In genomic region chr14:34018125-34018524, GRCh38 we compare ENCODE assay signal across 11 cellular contexts.
DNase-seq lines count a peak whose midpoint lies in the region; ATAC-seq, FAIRE-seq and TF ChIP-seq lines count a peak whose summit lies in the region.
"Had no signal": no experiment of that assay in that cellular context is flagged by ENCODE, and none has a peak within 500 bp of the region (broad histone marks: within the 10 kb centered on the region; RNA-seq: fewer than 3 reads in every experiment).

No MANE protein-coding gene starts in this region.

- peaks cover 28% of the 10 kb centered on the region for H3K4me1 ChIP-seq in GM23338 (ENCODE audit: insufficient read depth)
- H3K4me1 ChIP-seq in esophagus squamous epithelium: no peaks in the 10 kb centered on the region
- H3K4me1 ChIP-seq in upper lobe of right lung: no peaks in the 10 kb centered on the region
- H3K4me1 ChIP-seq: parathyroid adenoma had no signal

- H2AFZ ChIP-seq in GM23338: peak overlapping the region; percentile 70
- H2AFZ ChIP-seq: parathyroid adenoma had no signal

- 0 out of 2 replicates have a peak overlapping the region, but pooled peaks have one; percentile 22 for H3K27ac Mint-ChIP-seq in GM23338
- H3K27ac Mint-ChIP-seq in activated naive CD8-positive, alpha-beta T cell: peak overlapping the region; percentile 92
- peak overlapping the region; percentile 78 to 94 for H3K27ac Mint-ChIP-seq in natural killer cell treated with Interleukin-12 subunit alpha and Interleukin-12 subunit beta and Interleukin-15 and Interleukin-18, amount 100 ng/mL, for 72 hours

- H3K36me3 ChIP-seq in GM23338 (ENCODE audit: insufficient read depth): no peaks in the 10 kb centered on the region
- no peaks in the 10 kb centered on the region for H3K36me3 ChIP-seq in esophagus squamous epithelium
- H3K36me3 ChIP-seq in upper lobe of right lung: no peaks in the 10 kb centered on the region

- DNase-seq in D721Med (ENCODE audit: insufficient read length, low spot score) (no peak), GM23338 (ENCODE audit: low spot score) (no peak), UCSD-AML1 (lab: John Stamatoyannopoulos, UW; ENCODE audit: unreplicated experiment) (no peak), esophagus squamous epithelium (lab: John Stamatoyannopoulos, UW) (no peak), upper lobe of right lung (no peak), COLO668 (lab: John Stamatoyannopoulos, UW; ENCODE audit: unreplicated experiment) (no peak)
- DNase-seq in natural killer cell treated with Interleukin-12 subunit alpha and Interleukin-12 subunit beta and Interleukin-15 and Interleukin-18, amount 100 ng/mL, for 72 hours (ENCODE audit: low spot score): no peak
- DNase-seq: activated CD4-positive, CD25-positive, alpha-beta regulatory T cell treated with anti-CD3 and anti-CD28 coated beads, Interleukin-2, amount 50 U/mL, for 72 hours; OCI-M1 had no signal

- ATAC-seq in GM23338 (no peak), upper lobe of right lung (no peak)
- ATAC-seq in natural killer cell treated with Interleukin-12 subunit alpha and Interleukin-12 subunit beta and Interleukin-15 and Interleukin-18, amount 100 ng/mL, for 72 hours: peak; percentile 52 to 54

- no peaks in the 10 kb centered on the region for H3K27me3 ChIP-seq in GM23338 (ENCODE audit: insufficient read depth)
- H3K27me3 ChIP-seq in esophagus squamous epithelium: no peaks in the 10 kb centered on the region
- H3K27me3 ChIP-seq in upper lobe of right lung: no peaks in the 10 kb centered on the region

- no peaks in the 10 kb centered on the region for H3K9me3 Mint-ChIP-seq in GM23338
- no peaks in the 10 kb centered on the region for H3K9me3 Mint-ChIP-seq in activated naive CD8-positive, alpha-beta T cell (ENCODE audit: low read depth)
- H3K9me3 Mint-ChIP-seq in natural killer cell treated with Interleukin-12 subunit alpha and Interleukin-12 subunit beta and Interleukin-15 and Interleukin-18, amount 100 ng/mL, for 72 hours: no peaks in the 10 kb centered on the region

- H3K27ac ChIP-seq in GM23338 (ENCODE audit: low read depth): no peak overlapping the region
- H3K27ac ChIP-seq in esophagus squamous epithelium: no peak overlapping the region
- no peak overlapping the region for H3K27ac ChIP-seq in upper lobe of right lung
- H3K27ac ChIP-seq: parathyroid adenoma had no signal

- no peak for TF ChIP-seq POLR2A in esophagus squamous epithelium (IDR thresholded peaks at IDR 0.05)

- 73 to 78% methylated on average over 5 of the region's 5 CpGs for WGBS in esophagus squamous epithelium, 2 donors

- no peaks in the 10 kb centered on the region for H3K79me2 ChIP-seq in GM23338 (replicated peaks; ENCODE audit: insufficient read depth)
- H3K79me2 ChIP-seq: parathyroid adenoma had no signal

- H3K36me3 Mint-ChIP-seq in GM23338 (ENCODE audit: low read depth): no peaks in the 10 kb centered on the region
- H3K36me3 Mint-ChIP-seq in activated naive CD8-positive, alpha-beta T cell: no peaks in the 10 kb centered on the region
- no peaks in the 10 kb centered on the region for H3K36me3 Mint-ChIP-seq in natural killer cell treated with Interleukin-12 subunit alpha and Interleukin-12 subunit beta and Interleukin-15 and Interleukin-18, amount 100 ng/mL, for 72 hours

- H3K4me2 ChIP-seq in GM23338: peak overlapping the region; percentile 19; the same call in 1 of the 2 replicates

- no peaks in the 10 kb centered on the region for H4K20me1 ChIP-seq in GM23338 (replicated peaks; ENCODE audit: insufficient read depth)

- no peak for TF ChIP-seq CTCF in D721Med (IDR thresholded peaks at IDR 0.05; ENCODE audit: insufficient read depth, missing control alignments)
- no peak for TF ChIP-seq CTCF in GM23338 (conservative IDR thresholded peaks at IDR 0.05; ENCODE audit: low read depth in 2 of 2)
- no peak for TF ChIP-seq CTCF in esophagus squamous epithelium (IDR thresholded peaks at IDR 0.05)
- no peak for TF ChIP-seq CTCF in upper lobe of right lung (IDR thresholded peaks at IDR 0.05)

- no peaks in the 10 kb centered on the region for H3K9me2 ChIP-seq in GM23338 (ENCODE audit: insufficient read depth)

- H3F3A ChIP-seq in GM23338 (replicated peaks; ENCODE audit: low read depth): no peaks in the 10 kb centered on the region

- no peak overlapping the region for H3K4me3 Mint-ChIP-seq in GM23338
- peak overlapping the region; percentile 86 for H3K4me3 Mint-ChIP-seq in activated naive CD8-positive, alpha-beta T cell
- peak overlapping the region; percentile 58 for H3K4me3 Mint-ChIP-seq in natural killer cell treated with Interleukin-12 subunit alpha and Interleukin-12 subunit beta and Interleukin-15 and Interleukin-18, amount 100 ng/mL, for 72 hours

- peaks cover 18% of the 10 kb centered on the region for H3K4me1 Mint-ChIP-seq in GM23338
- peaks cover 25% of the 10 kb centered on the region for H3K4me1 Mint-ChIP-seq in activated naive CD8-positive, alpha-beta T cell (ENCODE audit: low read depth)
- H3K4me1 Mint-ChIP-seq in natural killer cell treated with Interleukin-12 subunit alpha and Interleukin-12 subunit beta and Interleukin-15 and Interleukin-18, amount 100 ng/mL, for 72 hours (ENCODE audit: low read depth in 2 of 2): peaks cover 12 to 18% of the 10 kb centered on the region in 2 donors

- H3K4me3 ChIP-seq in GM23338 (no peak overlapping the region), esophagus squamous epithelium (peak overlapping the region in 1 of 4 donors; percentile 18), upper lobe of right lung (no peak overlapping the region)

- intact Hi-C loops in esophagus squamous epithelium (cut with DNase I) (no loop called here), upper lobe of right lung (cut with DNase I) (no loop called here)

- H3K9me3 ChIP-seq in esophagus squamous epithelium: no peaks in the 10 kb centered on the region
- no peaks in the 10 kb centered on the region for H3K9me3 ChIP-seq in upper lobe of right lung

- no peaks in the 10 kb centered on the region for H3K27me3 Mint-ChIP-seq in GM23338 (ENCODE audit: insufficient read depth, low read depth, poor library complexity)
- H3K27me3 Mint-ChIP-seq in activated naive CD8-positive, alpha-beta T cell: peaks cover 1% of the 10 kb centered on the region
- H3K27me3 Mint-ChIP-seq in natural killer cell treated with Interleukin-12 subunit alpha and Interleukin-12 subunit beta and Interleukin-15 and Interleukin-18, amount 100 ng/mL, for 72 hours: peaks cover 0 to 8% of the 10 kb centered on the region in 2 donors

- peak; percentile 55 for FAIRE-seq in D721Med (lab: Jason Lieb, UNC)

TF ChIP-seq in GM23338, 12 proteins besides CTCF, POLR2A, EP300 and RAD21 (continues in another document):
- no peak for TF ChIP-seq NANOG (IDR thresholded peaks at IDR 0.05; ENCODE audit: borderline replicate concordance)
- TF ChIP-seq EZH2 (IDR thresholded peaks at IDR 0.05; ENCODE audit: low read depth, unreplicated experiment): no peak
- no peak for TF ChIP-seq ETS1 (IDR thresholded peaks at IDR 0.05)
- TF ChIP-seq STAT1 (IDR thresholded peaks at IDR 0.05; ENCODE audit: unreplicated experiment): no peak
- no peak for TF ChIP-seq POLR2AphosphoS5 (IDR thresholded peaks at IDR 0.05; ENCODE audit: low read depth)
- TF ChIP-seq REST (IDR thresholded peaks at IDR 0.05; ENCODE audit: unreplicated experiment): no peak
- TF ChIP-seq ZNF114 (CRISPR knock-in tag; IDR thresholded peaks at IDR 0.05): no peak
- no peak for TF ChIP-seq JUNB (IDR thresholded peaks at IDR 0.05; ENCODE audit: unreplicated experiment)

Comparison
In these comparisons a context has a peak if more than half of its experiments do, and no peak if none do; other contexts are left out.
1. ATAC-seq: peak in natural killer cell treated with Interleukin-12 subunit alpha and Interleukin-12 subunit beta and Interleukin-15 and Interleukin-18, amount 100 ng/mL, for 72 hours (2 of 2); none in GM23338 (single experiment) and upper lobe of right lung (single experiment).
2. H3K27ac Mint-ChIP-seq: peak in every context shown above with its lines; median percentile 92 in activated naive CD8-positive, alpha-beta T cell; 86 in natural killer cell treated with Interleukin-12 subunit alpha and Interleukin-12 subunit beta and Interleukin-15 and Interleukin-18, amount 100 ng/mL, for 72 hours; 22 in GM23338.